1 cellular context compared by ENCODE assay signal in the genomic region with DNA sequence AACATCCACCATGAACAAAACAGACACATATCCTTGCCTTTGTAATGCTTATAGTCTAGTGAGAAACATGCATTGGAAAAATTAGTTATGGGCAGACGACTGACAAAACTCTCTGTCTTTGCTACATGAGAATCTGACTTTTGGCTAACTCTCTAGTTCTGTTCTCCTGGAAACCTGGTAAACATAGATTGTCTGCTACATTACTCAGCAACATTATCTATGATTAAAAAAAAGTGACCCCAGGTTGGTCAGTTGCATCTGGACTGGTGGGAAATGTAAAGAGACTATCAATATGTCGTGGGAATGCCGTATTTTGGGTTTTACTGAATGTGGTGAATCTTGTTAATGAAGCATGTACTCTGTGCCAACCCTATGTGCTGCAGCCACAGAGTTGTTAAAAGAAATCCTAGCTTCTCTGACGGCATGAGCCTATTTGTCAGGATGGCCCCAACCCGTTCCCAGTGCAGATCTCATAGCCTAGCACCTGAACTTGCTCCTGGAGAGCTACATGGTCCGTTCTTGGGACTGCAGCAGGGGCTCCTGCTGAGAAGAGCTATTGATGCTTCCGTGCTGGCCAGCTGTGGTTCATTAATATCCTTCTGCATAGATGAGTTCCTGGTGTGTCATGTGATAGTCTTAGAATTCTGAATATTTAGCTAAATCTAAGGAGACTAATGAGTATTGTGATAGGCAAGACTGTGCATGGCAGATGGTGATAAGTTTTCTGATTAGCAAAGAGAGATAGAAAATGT.
TF ChIP-seq lines count a peak whose summit lies in the region.

No MANE protein-coding gene starts in this region.

TF ChIP-seq in WTC11, 78 proteins besides CTCF, POLR2A, EP300 and RAD21 (continued from another document):
- TF ChIP-seq, protein P1, sequence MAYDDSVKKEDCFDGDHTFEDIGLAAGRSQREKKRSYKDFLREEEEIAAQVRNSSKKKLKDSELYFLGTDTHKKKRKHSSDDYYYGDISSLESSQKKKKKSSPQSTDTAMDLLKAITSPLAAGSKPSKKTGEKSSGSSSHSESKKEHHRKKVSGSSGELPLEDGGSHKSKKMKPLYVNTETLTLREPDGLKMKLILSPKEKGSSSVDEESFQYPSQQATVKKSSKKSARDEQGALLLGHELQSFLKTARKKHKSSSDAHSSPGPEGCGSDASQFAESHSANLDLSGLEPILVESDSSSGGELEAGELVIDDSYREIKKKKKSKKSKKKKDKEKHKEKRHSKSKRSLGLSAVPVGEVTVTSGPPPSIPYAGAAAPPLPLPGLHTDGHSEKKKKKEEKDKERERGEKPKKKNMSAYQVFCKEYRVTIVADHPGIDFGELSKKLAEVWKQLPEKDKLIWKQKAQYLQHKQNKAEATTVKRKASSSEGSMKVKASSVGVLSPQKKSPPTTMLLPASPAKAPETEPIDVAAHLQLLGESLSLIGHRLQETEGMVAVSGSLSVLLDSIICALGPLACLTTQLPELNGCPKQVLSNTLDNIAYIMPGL (CRISPR knock-in tag; IDR thresholded peaks at IDR 0.05), result no peak
- TF ChIP-seq NR3C1 (CRISPR knock-in tag; conservative IDR thresholded peaks at IDR 0.05; ENCODE audit: low read depth), result no peak
- TF ChIP-seq SMAD4 (CRISPR knock-in tag; IDR thresholded peaks at IDR 0.05), result no peak
- TF ChIP-seq ZNF138 (CRISPR knock-in tag; conservative IDR thresholded peaks at IDR 0.05), result no peak
- TF ChIP-seq, protein P2, sequence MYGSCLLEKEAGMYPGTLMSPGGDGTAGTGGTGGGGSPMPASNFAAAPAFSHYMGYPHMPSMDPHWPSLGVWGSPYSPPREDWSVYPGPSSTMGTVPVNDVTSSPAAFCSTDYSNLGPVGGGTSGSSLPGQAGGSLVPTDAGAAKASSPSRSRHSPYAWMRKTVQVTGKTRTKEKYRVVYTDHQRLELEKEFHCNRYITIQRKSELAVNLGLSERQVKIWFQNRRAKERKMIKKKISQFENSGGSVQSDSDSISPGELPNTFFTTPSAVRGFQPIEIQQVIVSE (CRISPR knock-in tag; IDR thresholded peaks at IDR 0.05; ENCODE audit: borderline replicate concordance), result no peak
- TF ChIP-seq TCF7 (CRISPR knock-in tag; IDR thresholded peaks at IDR 0.05; ENCODE audit: low read depth), result no peak
- TF ChIP-seq, protein P3, sequence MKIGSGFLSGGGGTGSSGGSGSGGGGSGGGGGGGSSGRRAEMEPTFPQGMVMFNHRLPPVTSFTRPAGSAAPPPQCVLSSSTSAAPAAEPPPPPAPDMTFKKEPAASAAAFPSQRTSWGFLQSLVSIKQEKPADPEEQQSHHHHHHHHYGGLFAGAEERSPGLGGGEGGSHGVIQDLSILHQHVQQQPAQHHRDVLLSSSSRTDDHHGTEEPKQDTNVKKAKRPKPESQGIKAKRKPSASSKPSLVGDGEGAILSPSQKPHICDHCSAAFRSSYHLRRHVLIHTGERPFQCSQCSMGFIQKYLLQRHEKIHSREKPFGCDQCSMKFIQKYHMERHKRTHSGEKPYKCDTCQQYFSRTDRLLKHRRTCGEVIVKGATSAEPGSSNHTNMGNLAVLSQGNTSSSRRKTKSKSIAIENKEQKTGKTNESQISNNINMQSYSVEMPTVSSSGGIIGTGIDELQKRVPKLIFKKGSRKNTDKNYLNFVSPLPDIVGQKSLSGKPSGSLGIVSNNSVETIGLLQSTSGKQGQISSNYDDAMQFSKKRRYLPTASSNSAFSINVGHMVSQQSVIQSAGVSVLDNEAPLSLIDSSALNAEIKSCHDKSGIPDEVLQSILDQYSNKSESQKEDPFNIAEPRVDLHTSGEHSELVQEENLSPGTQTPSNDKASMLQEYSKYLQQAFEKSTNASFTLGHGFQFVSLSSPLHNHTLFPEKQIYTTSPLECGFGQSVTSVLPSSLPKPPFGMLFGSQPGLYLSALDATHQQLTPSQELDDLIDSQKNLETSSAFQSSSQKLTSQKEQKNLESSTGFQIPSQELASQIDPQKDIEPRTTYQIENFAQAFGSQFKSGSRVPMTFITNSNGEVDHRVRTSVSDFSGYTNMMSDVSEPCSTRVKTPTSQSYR (CRISPR knock-in tag; IDR thresholded peaks at IDR 0.05), result no peak
- TF ChIP-seq, protein P4, sequence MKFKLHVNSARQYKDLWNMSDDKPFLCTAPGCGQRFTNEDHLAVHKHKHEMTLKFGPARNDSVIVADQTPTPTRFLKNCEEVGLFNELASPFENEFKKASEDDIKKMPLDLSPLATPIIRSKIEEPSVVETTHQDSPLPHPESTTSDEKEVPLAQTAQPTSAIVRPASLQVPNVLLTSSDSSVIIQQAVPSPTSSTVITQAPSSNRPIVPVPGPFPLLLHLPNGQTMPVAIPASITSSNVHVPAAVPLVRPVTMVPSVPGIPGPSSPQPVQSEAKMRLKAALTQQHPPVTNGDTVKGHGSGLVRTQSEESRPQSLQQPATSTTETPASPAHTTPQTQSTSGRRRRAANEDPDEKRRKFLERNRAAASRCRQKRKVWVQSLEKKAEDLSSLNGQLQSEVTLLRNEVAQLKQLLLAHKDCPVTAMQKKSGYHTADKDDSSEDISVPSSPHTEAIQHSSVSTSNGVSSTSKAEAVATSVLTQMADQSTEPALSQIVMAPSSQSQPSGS (CRISPR knock-in tag; IDR thresholded peaks at IDR 0.05; ENCODE audit: borderline replicate concordance, low read depth), result no peak
- TF ChIP-seq ESRRA (CRISPR knock-in tag; IDR thresholded peaks at IDR 0.05; ENCODE audit: borderline replicate concordance), result no peak
- TF ChIP-seq MXD4 (CRISPR knock-in tag; IDR thresholded peaks at IDR 0.05; ENCODE audit: borderline replicate concordance), result no peak
- TF ChIP-seq, protein P5, sequence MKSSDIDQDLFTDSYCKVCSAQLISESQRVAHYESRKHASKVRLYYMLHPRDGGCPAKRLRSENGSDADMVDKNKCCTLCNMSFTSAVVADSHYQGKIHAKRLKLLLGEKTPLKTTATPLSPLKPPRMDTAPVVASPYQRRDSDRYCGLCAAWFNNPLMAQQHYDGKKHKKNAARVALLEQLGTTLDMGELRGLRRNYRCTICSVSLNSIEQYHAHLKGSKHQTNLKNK (CRISPR knock-in tag; IDR thresholded peaks at IDR 0.05), result no peak
- TF ChIP-seq FOXP1 (CRISPR knock-in tag; IDR thresholded peaks at IDR 0.05; ENCODE audit: borderline replicate concordance), result no peak
- TF ChIP-seq PRRX2 (CRISPR knock-in tag; IDR thresholded peaks at IDR 0.05), result no peak
- no peak for TF ChIP-seq CREB1 (CRISPR knock-in tag; IDR thresholded peaks at IDR 0.05)
- TF ChIP-seq, protein P6, sequence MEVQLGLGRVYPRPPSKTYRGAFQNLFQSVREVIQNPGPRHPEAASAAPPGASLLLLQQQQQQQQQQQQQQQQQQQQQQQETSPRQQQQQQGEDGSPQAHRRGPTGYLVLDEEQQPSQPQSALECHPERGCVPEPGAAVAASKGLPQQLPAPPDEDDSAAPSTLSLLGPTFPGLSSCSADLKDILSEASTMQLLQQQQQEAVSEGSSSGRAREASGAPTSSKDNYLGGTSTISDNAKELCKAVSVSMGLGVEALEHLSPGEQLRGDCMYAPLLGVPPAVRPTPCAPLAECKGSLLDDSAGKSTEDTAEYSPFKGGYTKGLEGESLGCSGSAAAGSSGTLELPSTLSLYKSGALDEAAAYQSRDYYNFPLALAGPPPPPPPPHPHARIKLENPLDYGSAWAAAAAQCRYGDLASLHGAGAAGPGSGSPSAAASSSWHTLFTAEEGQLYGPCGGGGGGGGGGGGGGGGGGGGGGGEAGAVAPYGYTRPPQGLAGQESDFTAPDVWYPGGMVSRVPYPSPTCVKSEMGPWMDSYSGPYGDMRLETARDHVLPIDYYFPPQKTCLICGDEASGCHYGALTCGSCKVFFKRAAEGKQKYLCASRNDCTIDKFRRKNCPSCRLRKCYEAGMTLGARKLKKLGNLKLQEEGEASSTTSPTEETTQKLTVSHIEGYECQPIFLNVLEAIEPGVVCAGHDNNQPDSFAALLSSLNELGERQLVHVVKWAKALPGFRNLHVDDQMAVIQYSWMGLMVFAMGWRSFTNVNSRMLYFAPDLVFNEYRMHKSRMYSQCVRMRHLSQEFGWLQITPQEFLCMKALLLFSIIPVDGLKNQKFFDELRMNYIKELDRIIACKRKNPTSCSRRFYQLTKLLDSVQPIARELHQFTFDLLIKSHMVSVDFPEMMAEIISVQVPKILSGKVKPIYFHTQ (CRISPR knock-in tag; IDR thresholded peaks at IDR 0.05), result no peak
- no peak for TF ChIP-seq ZNF671 (CRISPR knock-in tag; IDR thresholded peaks at IDR 0.05)
- TF ChIP-seq ZNF121 (CRISPR knock-in tag; IDR thresholded peaks at IDR 0.05), result no peak
